24 cellular contexts compared by ENCODE assay signal in genomic region chr2:195238366-195238765, GRCh38.
DNase-seq lines count a peak whose midpoint lies in the region; TF ChIP-seq lines count a peak whose summit lies in the region.
"Had no signal": no experiment of that assay in that cellular context is flagged by ENCODE, and none has a peak within 500 bp of the region (broad histone marks: within the 10 kb centered on the region; RNA-seq: fewer than 3 reads in every experiment).

No MANE protein-coding gene starts in this region.

- H3K4me3 ChIP-seq in ACC112 (ENCODE audit: low read depth, low read length) (peak overlapping the region; percentile 48), thyroid gland (replicated peaks in 1 of 3) (no peak overlapping the region), testis (no peak overlapping the region)
- H3K4me3 ChIP-seq: body of pancreas, heart left ventricle, psoas muscle, upper lobe of left lung had no signal

- H2AFZ ChIP-seq in ACC112 (ENCODE audit: low read length, unreplicated experiment) = no peak overlapping the region

- H3K27ac ChIP-seq in ACC112 (ENCODE audit: low read depth, low read length) (no peak overlapping the region), thyroid gland (no peak overlapping the region), testis (no peak overlapping the region)
- H3K27ac ChIP-seq: body of pancreas, foreskin keratinocyte, heart left ventricle, psoas muscle, upper lobe of left lung had no signal

- H3K4me1 ChIP-seq in ACC112 (ENCODE audit: control insufficient read depth, insufficient read depth, low read length, unreplicated experiment) (peaks cover 4% of the 10 kb centered on the region), thyroid gland (no peaks in the 10 kb centered on the region), testis (no peaks in the 10 kb centered on the region)
- H3K4me1 ChIP-seq: body of pancreas, Caco-2, foreskin keratinocyte, heart left ventricle, psoas muscle, upper lobe of left lung had no signal

- H3K36me3 ChIP-seq in ACC112 (ENCODE audit: insufficient read depth, low read length) (no peaks in the 10 kb centered on the region), thyroid gland (no peaks in the 10 kb centered on the region), testis (ENCODE audit: low read depth, missing control alignments) (no peaks in the 10 kb centered on the region)
- H3K36me3 ChIP-seq: heart left ventricle, upper lobe of left lung had no signal

- WGBS in thyroid gland, 2 donors = 50 to 60% methylated on average over 1 of the region's 1 CpG
- 52 to 59% methylated on average over 1 of the region's 1 CpG for WGBS in testis, 2 donors

- intact Hi-C loops in thyroid gland (cut with DNase I) (no loop called here), testis (cut with DNase I; ENCODE audit: low total_unique reads) (no loop called here)

- H3K9me3 ChIP-seq in thyroid gland (no peaks in the 10 kb centered on the region), testis (no peaks in the 10 kb centered on the region)
- H3K9me3 ChIP-seq: body of pancreas, Caco-2, psoas muscle, upper lobe of left lung had no signal

- TF ChIP-seq POLR2A in thyroid gland (IDR thresholded peaks at IDR 0.05) (no peak), testis (IDR thresholded peaks at IDR 0.05) (no peak)

- H3K79me2 ChIP-seq in ACC112 (ENCODE audit: control insufficient read depth, insufficient read depth, low read length, unreplicated experiment) = no peaks in the 10 kb centered on the region

- peak; percentile 3 for DNase-seq in GM03348 (ENCODE audit: low spot score)
- DNase-seq in NOMO-1 treated with DMSO at 0.1 percent for 48 hours (lab: John Stamatoyannopoulos, UW; ENCODE audit: unreplicated experiment) = peak; percentile 46
- DNase-seq in left kidney (ENCODE audit: low read depth, low spot score) = peak; percentile 4
- DNase-seq in thyroid gland = no peak
- no peak for DNase-seq in testis
- DNase-seq in HCEC 1CT = no peak
- DNase-seq: activated CD4-positive, alpha-beta memory T cell treated with anti-CD3 and anti-CD28 coated beads, Interleukin-2, amount 10 ng/mL, durations not matched to agents 7 days and 5 days; activated CD8-positive, alpha-beta memory T cell treated with anti-CD3 and anti-CD28 coated beads, Interleukin-2, amount 50 U/mL, for 4 hours; activated naive CD4-positive, alpha-beta T cell treated with Interleukin-2 at 50 U/mL for 16 hours; body of pancreas; Caco-2; cerebellar nuclear complex; DMS53; foreskin keratinocyte; heart left ventricle; naive B cell; NCI-H1105 treated with DMSO at 0.1 percent for 48 hours; NCI-H2029 treated with DMSO at 0.1 percent for 48 hours; psoas muscle; stimulated activated CD4-positive, alpha-beta T cell treated with anti-CD3 and anti-CD28 coated beads, Interleukin-4, amount 100 ng/mL, for 4 hours; substantia nigra; T-helper 2 cell; upper lobe of left lung had no signal

- no peak for TF ChIP-seq CTCF in thyroid gland (IDR thresholded peaks at IDR 0.05)
- TF ChIP-seq CTCF in testis (IDR thresholded peaks at IDR 0.05) = no peak

- H3K27me3 ChIP-seq in ACC112 (ENCODE audit: insufficient read depth, low read length) (no peaks in the 10 kb centered on the region), thyroid gland (no peaks in the 10 kb centered on the region), testis (no peaks in the 10 kb centered on the region)
- H3K27me3 ChIP-seq: body of pancreas, foreskin keratinocyte, heart left ventricle, upper lobe of left lung had no signal

Comparison
In these comparisons a context has a peak if more than half of its experiments do, and no peak if none do; other contexts are left out.
1. DNase-seq: peak in GM03348 (single experiment), NOMO-1 treated with DMSO at 0.1 percent for 48 hours (single experiment) and left kidney (single experiment); none in thyroid gland (0 of 2), testis (single experiment) and HCEC 1CT (single experiment).